In the genomic region with DNA sequence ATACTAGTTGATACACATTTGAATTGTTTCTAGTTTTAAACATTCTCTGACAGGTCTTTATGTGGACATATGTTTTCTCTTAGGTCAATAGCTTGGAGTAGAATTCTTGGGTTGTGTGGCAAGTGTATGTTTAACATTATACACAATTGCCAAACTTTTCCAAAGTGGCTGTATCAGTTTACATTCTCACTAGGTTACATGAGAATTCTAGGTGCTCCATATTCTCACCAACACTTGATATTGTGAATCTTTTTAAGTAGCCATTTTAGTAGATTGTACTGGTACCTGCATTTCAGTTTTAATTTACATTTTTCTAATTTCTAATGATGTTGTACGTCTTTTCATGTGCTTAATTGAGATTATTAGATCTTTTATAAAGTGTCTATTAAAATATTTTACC, we compare ENCODE assay signal across 32 cellular contexts.
"Had no signal": no experiment of that assay in that cellular context is flagged by ENCODE, and none has a peak within 500 bp of the region (broad histone marks: within the 10 kb centered on the region; RNA-seq: fewer than 3 reads in every experiment).

No MANE protein-coding gene starts in this region.

- H3K4me3 ChIP-seq: adrenal gland, body of pancreas, breast epithelium had no signal

- ATAC-seq: activated CD8-positive, alpha-beta memory T cell treated with anti-CD3 and anti-CD28 coated beads, Interleukin-2, amount 10 ng/mL, durations not matched to agents 7 days and 5 days; activated CD8-positive, alpha-beta T cell treated with anti-CD3 and anti-CD28 coated beads for 36 hours; activated naive CD4-positive, alpha-beta T cell treated with anti-CD3 and anti-CD28 coated beads, Interleukin-2, amount 50 U/mL, for 72 hours; body of pancreas had no signal

- FAIRE-seq: astrocyte, TTC549 had no signal

- H3K4me1 ChIP-seq: breast epithelium had no signal

- H3K27ac ChIP-seq: adrenal gland, body of pancreas, brain microvascular endothelial cell, breast epithelium, VCaP had no signal

- H3K27me3 ChIP-seq: adrenal gland, body of pancreas, brain microvascular endothelial cell, breast epithelium had no signal

- DNase-seq: activated B cell treated with CpG ODN at 0.5 μM for 24 hours; activated CD4-positive, alpha-beta memory T cell treated with anti-CD3 and anti-CD28 coated beads for 36 hours; activated CD4-positive, alpha-beta T cell treated with anti-CD3 and anti-CD28 coated beads for 4 hours; activated CD4-positive, alpha-beta T cell treated with anti-CD3 and anti-CD28 coated beads, Interleukin-2, amount 10 ng/mL, durations not matched to agents 24 days and 14 days; activated CD4-positive, alpha-beta T cell treated with anti-CD3 and anti-CD28 coated beads, Interleukin-2, amount 50 U/mL, for 1 hour; activated CD4-positive, alpha-beta T cell treated with anti-CD3 and anti-CD28 coated beads, Interleukin-2, amount 50 U/mL, for 4 hours; activated CD4-positive, CD25-positive, alpha-beta regulatory T cell treated with anti-CD3 and anti-CD28 coated beads, Interleukin-2, amount 50 U/mL, for 72 hours; activated CD8-positive, alpha-beta memory T cell treated with anti-CD3 and anti-CD28 coated beads, Interleukin-2, amount 10 ng/mL, durations not matched to agents 7 days and 5 days; activated CD8-positive, alpha-beta memory T cell treated with anti-CD3 and anti-CD28 coated beads, Interleukin-2, amount 50 U/mL, for 48 hours; activated CD8-positive, alpha-beta T cell treated with anti-CD3 and anti-CD28 coated beads for 36 hours; activated effector memory CD4-positive, alpha-beta T cell treated with anti-CD3 and anti-CD28 coated beads, Interleukin-2, amount 50 U/mL, for 16 hours; activated gamma-delta T cell treated with Interleukin-2 at 50 U/mL for 16 hours; activated naive CD4-positive, alpha-beta T cell; activated naive CD4-positive, alpha-beta T cell treated with anti-CD3 and anti-CD28 coated beads for 36 hours; activated naive CD4-positive, alpha-beta T cell treated with anti-CD3 and anti-CD28 coated beads, Interleukin-2, amount 50 U/mL, for 16 hours; activated naive CD8-positive, alpha-beta T cell treated with anti-CD3 and anti-CD28 coated beads for 36 hours; activated T-cell treated with anti-CD3 and anti-CD28 coated beads, Interleukin-2, amount 50 U/mL, for 24 hours; activated T-cell treated with anti-CD3 and anti-CD28 coated beads, Interleukin-2, amount 50 U/mL, for 48 hours; adrenal gland; amniotic stem cell; aorta; body of pancreas; brain microvascular endothelial cell; central memory CD4-positive, alpha-beta T cell; T-helper 1 cell; T-helper 2 cell; T-helper 9 cell had no signal

- H3K36me3 ChIP-seq: adrenal gland, brain microvascular endothelial cell, breast epithelium had no signal

- H3K9me3 ChIP-seq: body of pancreas had no signal
